Comparison of ENCODE assay signal across 9 cellular contexts in the genomic region with DNA sequence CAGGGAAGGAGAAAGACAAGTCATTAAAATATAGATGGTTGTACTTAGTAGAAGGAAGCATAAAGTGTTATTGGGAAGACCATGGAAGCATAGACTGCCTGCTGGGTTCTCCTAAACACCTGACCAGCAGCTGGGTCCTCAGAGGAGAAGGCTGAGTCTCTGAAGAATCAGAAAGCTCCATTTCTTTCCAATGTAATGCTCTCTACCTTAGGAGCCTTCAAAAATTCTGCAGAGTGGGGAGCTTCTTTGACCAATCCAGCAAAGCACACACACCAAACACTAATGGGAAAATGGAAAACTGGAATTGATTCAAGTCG. TPM values are rescaled to one million over a fixed set of nuclear protein-coding genes. Genes with fewer than 3 reads are reported as not detected.
DNase-seq lines count a peak whose midpoint lies in the region; ATAC-seq and TF ChIP-seq lines count a peak whose summit lies in the region.
"Had no signal": no experiment of that assay in that cellular context is flagged by ENCODE, and none has a peak within 500 bp of the region (broad histone marks: within the 10 kb centered on the region; RNA-seq: fewer than 3 reads in every experiment).

No MANE protein-coding gene starts in this region.

- 53% methylated on average over 1 of the region's 1 CpG for WGBS in SK-N-SH (ENCODE audit: low lambda C conversion rate)
- WGBS in testis, 2 donors = 36 to 45% methylated on average over 1 of the region's 1 CpG

- TF ChIP-seq CTCF in Calu3 (IDR thresholded peaks at IDR 0.05; ENCODE audit: unreplicated experiment) (no peak), SK-N-SH (IDR thresholded peaks at IDR 0.05) (no peak), fibroblast of lung (conservative IDR thresholded peaks at IDR 0.05 in 1 of 2, IDR thresholded peaks at IDR 0.05 in 1 of 2; ENCODE audit: low read depth in 1 of 2, low read length in 2 of 2) (no peak), testis (IDR thresholded peaks at IDR 0.05) (no peak)

- H3K4me3 ChIP-seq in SK-N-SH (ENCODE audit: low read depth in 2 of 2, low read length in 1 of 2) (peak overlapping the region in 1 of 2 experiments; percentile 7; a peak in 1 of 4 replicates), fibroblast of lung (replicated peaks in 1 of 4; ENCODE audit: control extremely low read depth in 1 of 4, insufficient read depth in 1 of 4, low read depth in 3 of 4, low read length in 4 of 4) (peak overlapping the region in 2 of 4 experiments; percentile 8 to 26), skeletal muscle satellite cell (ENCODE audit: low read length) (peak overlapping the region; percentile 37), testis (no peak overlapping the region)

- H3K4me2 ChIP-seq in SK-N-SH = peak overlapping the region; percentile 72
- H3K4me2 ChIP-seq in fibroblast of lung (ENCODE audit: extremely low read depth, insufficient read depth, low read length) = peak overlapping the region; percentile 44
- H3K4me2 ChIP-seq in skeletal muscle satellite cell (ENCODE audit: low read length) = peak overlapping the region; percentile 66

- H3K79me2 ChIP-seq in SK-N-SH (ENCODE audit: insufficient read depth) (no peaks in the 10 kb centered on the region), fibroblast of lung (ENCODE audit: control insufficient read depth, insufficient read depth, low read length) (no peaks in the 10 kb centered on the region)

- POLR2A ChIA-PET in SK-N-SH (lab: Yijun Ruan, JAX) = no interaction called here

- CTCF ChIA-PET in Calu3 (lab: Charles Lee) = interaction anchor here (1.0 to 2.3 kb wide), 5 partner anchors 11 to 395 kb away, joined by 4 to 8 read pairs (median 4); a partner anchor contains a TSS
- CTCF ChIA-PET in SK-N-SH (lab: Yijun Ruan, JAX) = interaction anchor here (0.7 to 5.1 kb wide), 3 partner anchors 11 to 38 kb away, joined by 3 to 24 read pairs (median 3); a partner anchor contains a TSS

- H3K9me3 Mint-ChIP-seq in Calu3 (ENCODE audit: low read depth, unreplicated experiment) = no peaks in the 10 kb centered on the region

- intact Hi-C loops in Calu3 (cut with micrococcal nuclease; ENCODE audit: unreplicated experiment) (no loop called here), testis (cut with DNase I; ENCODE audit: low total_unique reads) (no loop called here)

- peak overlapping the region; percentile 9; the same call in 1 of the 2 replicates for H3K9ac ChIP-seq in SK-N-SH
- no peak overlapping the region for H3K9ac ChIP-seq in fibroblast of lung (ENCODE audit: insufficient read depth, low read length)
- H3K9ac ChIP-seq in skeletal muscle satellite cell (ENCODE audit: low read depth, low read length) = peak overlapping the region; percentile 42

- H3F3A ChIP-seq in SK-N-SH (replicated peaks; ENCODE audit: insufficient read depth) = peaks cover 19% of the 10 kb centered on the region

- no peaks in the 10 kb centered on the region for H3K36me3 ChIP-seq in SK-N-SH (replicated peaks in 1 of 2; ENCODE audit: control insufficient read depth in 1 of 2, insufficient read depth in 2 of 2, low read length in 1 of 2)
- H3K36me3 ChIP-seq in fibroblast of lung (ENCODE audit: control insufficient read depth, insufficient read depth, low read length) = no peaks in the 10 kb centered on the region
- no peaks in the 10 kb centered on the region for H3K36me3 ChIP-seq in skeletal muscle satellite cell (ENCODE audit: insufficient read depth, low read length)
- no peaks in the 10 kb centered on the region for H3K36me3 ChIP-seq in testis (ENCODE audit: low read depth, missing control alignments)

- H3K9me2 ChIP-seq in SK-N-SH = no peaks in the 10 kb centered on the region

- peaks cover 13% of the 10 kb centered on the region for H3K36me3 Mint-ChIP-seq in Calu3 (ENCODE audit: insufficient read depth, unreplicated experiment)

- no peaks in the 10 kb centered on the region for H3K27me3 ChIP-seq in SK-N-SH (ENCODE audit: insufficient read depth)
- no peaks in the 10 kb centered on the region for H3K27me3 ChIP-seq in fibroblast of lung (ENCODE audit: control insufficient read depth, insufficient read depth, low read length)
- H3K27me3 ChIP-seq in skeletal muscle satellite cell (ENCODE audit: control insufficient read depth, insufficient read depth, low read length) = no peaks in the 10 kb centered on the region
- H3K27me3 ChIP-seq in testis = no peaks in the 10 kb centered on the region

- DNase-seq in Calu3 (no peak), SK-N-SH (no peak), fibroblast of lung (ENCODE audit: low read depth in 2 of 2) (no peak), testis (no peak), EL (no peak), GOT3 (lab: John Stamatoyannopoulos, UW) (no peak)
- DNase-seq: NCI-H2171 had no signal

- H2AFZ ChIP-seq in SK-N-SH (ENCODE audit: low read depth) (peak overlapping the region; percentile 30), fibroblast of lung (ENCODE audit: low read length) (no peak overlapping the region)

- H3K4me1 Mint-ChIP-seq in Calu3 (ENCODE audit: low read depth, unreplicated experiment) = peaks cover 66% of the 10 kb centered on the region

- TF ChIP-seq RAD21 in SK-N-SH (IDR thresholded peaks at IDR 0.05; ENCODE audit: low read length) = no peak

- peak overlapping the region; percentile 94 for H3K27ac Mint-ChIP-seq in Calu3 (ENCODE audit: unreplicated experiment)

- H4K20me1 ChIP-seq in SK-N-SH (ENCODE audit: insufficient read depth) (no peaks in the 10 kb centered on the region), fibroblast of lung (ENCODE audit: control insufficient read depth, extremely low read depth, insufficient read depth, low read length) (no peaks in the 10 kb centered on the region)

- ATAC-seq in HG03432 (IDR thresholded peaks at IDR 0.05; ENCODE audit: unreplicated experiment) = no peak

- peaks cover 0 to 17% of the 10 kb centered on the region in 2 experiments; a peak in 2 of 4 replicates for H3K4me1 ChIP-seq in SK-N-SH (ENCODE audit: control insufficient read depth in 1 of 2, insufficient read depth in 2 of 2, low read depth in 1 of 2, low read length in 1 of 2)
- H3K4me1 ChIP-seq in fibroblast of lung (ENCODE audit: control insufficient read depth, extremely low read depth, insufficient read depth, low read length) = peaks cover 26% of the 10 kb centered on the region
- H3K4me1 ChIP-seq in skeletal muscle satellite cell (ENCODE audit: control insufficient read depth, insufficient read depth, low read length) = peaks cover 31% of the 10 kb centered on the region
- H3K4me1 ChIP-seq in testis = no peaks in the 10 kb centered on the region

- no peaks in the 10 kb centered on the region for H3K9me3 ChIP-seq in SK-N-SH
- H3K9me3 ChIP-seq in fibroblast of lung (ENCODE audit: control insufficient read depth, insufficient read depth, low read depth, low read length) = no peaks in the 10 kb centered on the region
- no peaks in the 10 kb centered on the region for H3K9me3 ChIP-seq in skeletal muscle satellite cell (replicated peaks; ENCODE audit: low read length)
- no peaks in the 10 kb centered on the region for H3K9me3 ChIP-seq in testis

- H3K27me3 Mint-ChIP-seq in Calu3 (ENCODE audit: unreplicated experiment) = no peaks in the 10 kb centered on the region

- TF ChIP-seq EP300 in SK-N-SH (IDR thresholded peaks at IDR 0.05; ENCODE audit: borderline replicate concordance in 1 of 2, low read depth in 1 of 2, low read length in 1 of 2) = no peak

- BruUV-seq in Calu3 (replicated peaks; lab: Mats Ljungman, UMichigan) = TSS peak; percentile 96

- H3K27ac ChIP-seq in SK-N-SH (ENCODE audit: low read depth in 2 of 2, low read length in 1 of 2) (peak overlapping the region; percentile 1 to 73; a peak in 3 of 4 replicates), fibroblast of lung (ENCODE audit: insufficient read depth, low read length) (peak overlapping the region; percentile 55), testis (peak overlapping the region in 1 of 2 donors; percentile 27)

- TF ChIP-seq POLR2A in testis (IDR thresholded peaks at IDR 0.05) = no peak

- peak overlapping the region; percentile 58 for H3K4me3 Mint-ChIP-seq in Calu3 (ENCODE audit: low read depth, unreplicated experiment)

TF ChIP-seq in SK-N-SH, 30 proteins besides CTCF, POLR2A, EP300 and RAD21:
- no peak for TF ChIP-seq RFX5 (IDR thresholded peaks at IDR 0.05; ENCODE audit: low read length)
- TF ChIP-seq, protein P1, sequence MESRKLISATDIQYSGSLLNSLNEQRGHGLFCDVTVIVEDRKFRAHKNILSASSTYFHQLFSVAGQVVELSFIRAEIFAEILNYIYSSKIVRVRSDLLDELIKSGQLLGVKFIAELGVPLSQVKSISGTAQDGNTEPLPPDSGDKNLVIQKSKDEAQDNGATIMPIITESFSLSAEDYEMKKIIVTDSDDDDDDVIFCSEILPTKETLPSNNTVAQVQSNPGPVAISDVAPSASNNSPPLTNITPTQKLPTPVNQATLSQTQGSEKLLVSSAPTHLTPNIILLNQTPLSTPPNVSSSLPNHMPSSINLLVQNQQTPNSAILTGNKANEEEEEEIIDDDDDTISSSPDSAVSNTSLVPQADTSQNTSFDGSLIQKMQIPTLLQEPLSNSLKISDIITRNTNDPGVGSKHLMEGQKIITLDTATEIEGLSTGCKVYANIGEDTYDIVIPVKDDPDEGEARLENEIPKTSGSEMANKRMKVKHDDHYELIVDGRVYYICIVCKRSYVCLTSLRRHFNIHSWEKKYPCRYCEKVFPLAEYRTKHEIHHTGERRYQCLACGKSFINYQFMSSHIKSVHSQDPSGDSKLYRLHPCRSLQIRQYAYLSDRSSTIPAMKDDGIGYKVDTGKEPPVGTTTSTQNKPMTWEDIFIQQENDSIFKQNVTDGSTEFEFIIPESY (IDR thresholded peaks at IDR 0.05; ENCODE audit: borderline replicate concordance, low read depth) = 0 out of 2 replicates have a peak, but pooled peaks have one; percentile 10

RNA-seq across cellular contexts. Expression of a gene that starts 21.1 kb away (rescaled TPM):
- 57.7 and 59.1 TPM in 2 replicates for total RNA-seq in Calu3 (2022)
- 5.8 and 6.6 TPM in 2 replicates for polyA plus RNA-seq in SK-N-SH (2012; rRNA removed)
- 7.2 and 8.0 TPM in 2 replicates for polyA plus RNA-seq in SK-N-SH (2012; cell fraction: cytosol; rRNA removed)
- polyA plus RNA-seq in SK-N-SH (2012; cell fraction: nucleus; rRNA removed) = 5.5 and 7.7 TPM in 2 replicates
- 21.3 and 30.2 TPM in 2 replicates for total RNA-seq in fibroblast of lung
- polyA plus RNA-seq in fibroblast of lung = 18.8 and 20.1 TPM in 2 replicates
- polyA plus RNA-seq in fibroblast of lung (2012) = 20.1 and 20.2 TPM in 2 replicates
- polyA minus RNA-seq in fibroblast of lung (ENCODE audit: low replicate concordance) = 13.4 and 17.8 TPM in 2 replicates
- 31.7 and 38.4 TPM in 2 replicates for total RNA-seq in skeletal muscle satellite cell (2012; rRNA removed)
- total RNA-seq in testis = 10 to 100 TPM; 16.8 to 21.2 TPM
- polyA plus RNA-seq in testis (ENCODE audit: insufficient read depth, low read depth, low replicate concordance) = 16.5 TPM

RNA-seq across cellular contexts. Expression of a gene that starts 38.0 kb away (rescaled TPM):
- 29.7 TPM in 2 replicates for total RNA-seq in Calu3 (2022)
- polyA plus RNA-seq in SK-N-SH (2012; rRNA removed) = 23.4 and 24.3 TPM in 2 replicates
- 19.1 and 20.8 TPM in 2 replicates for polyA plus RNA-seq in SK-N-SH (2012; cell fraction: cytosol; rRNA removed)
- polyA plus RNA-seq in SK-N-SH (2012; cell fraction: nucleus; rRNA removed) = 30.0 and 36.7 TPM in 2 replicates
- 10.0 and 11.4 TPM in 2 replicates for total RNA-seq in fibroblast of lung
- polyA plus RNA-seq in fibroblast of lung = 16.4 and 24.7 TPM in 2 replicates
- 17.1 and 25.7 TPM in 2 replicates for polyA plus RNA-seq in fibroblast of lung (2012)
- 3.0 and 26.7 TPM in 2 replicates for polyA minus RNA-seq in fibroblast of lung (ENCODE audit: low replicate concordance)
- 8.9 and 12.9 TPM in 2 replicates for total RNA-seq in skeletal muscle satellite cell (2012; rRNA removed)
- total RNA-seq in testis = 10 to 100 TPM; 34.0 to 40.3 TPM
- polyA plus RNA-seq in testis (ENCODE audit: insufficient read depth, low read depth, low replicate concordance) = 37.9 TPM
